19 cellular contexts compared by ENCODE assay signal in genomic region chrX:19152762-19153161, GRCh38. TPM values are rescaled to one million over a fixed set of nuclear protein-coding genes. Genes with fewer than 3 reads are reported as not detected.
DNase-seq lines count a peak whose midpoint lies in the region; ATAC-seq, FAIRE-seq and TF ChIP-seq lines count a peak whose summit lies in the region.
"Had no signal": no experiment of that assay in that cellular context is flagged by ENCODE, and none has a peak within 500 bp of the region (broad histone marks: within the 10 kb centered on the region; RNA-seq: fewer than 3 reads in every experiment).

No MANE protein-coding gene starts in this region.

- H3K4me3 ChIP-seq in breast epithelium (no peak overlapping the region), RWPE2 (ENCODE audit: severe bottlenecking) (no peak overlapping the region), fibroblast of mammary gland (ENCODE audit: control insufficient read depth, low read depth, low read length) (no peak overlapping the region)
- H3K4me3 ChIP-seq: BLaER1 treated with 17β-estradiol and CSF1 and Interleukin-3, amounts not matched to agents 10 nM and 100 nM had no signal

- no peaks in the 10 kb centered on the region for H3K36me3 Mint-ChIP-seq in MCF 10A (ENCODE audit: insufficient read depth, unreplicated experiment)

- CTCF ChIA-PET in MCF 10A (lab: Yijun Ruan, JAX) = no interaction called here

- ATAC-seq in RWPE2 (ENCODE audit: low read depth) (peak; percentile 84), HG03378 (IDR thresholded peaks at IDR 0.05; ENCODE audit: unreplicated experiment) (no peak), GM21447 (IDR thresholded peaks at IDR 0.05; ENCODE audit: unreplicated experiment) (no peak)
- ATAC-seq: HCT116, Panc1 had no signal

- H3K36me3 ChIP-seq in breast epithelium (no peaks in the 10 kb centered on the region), RWPE2 (ENCODE audit: low read depth) (no peaks in the 10 kb centered on the region)
- H3K36me3 ChIP-seq: BLaER1 treated with 17β-estradiol and CSF1 and Interleukin-3, amounts not matched to agents 10 nM and 100 nM had no signal

- H3K4me1 Mint-ChIP-seq in MCF 10A (ENCODE audit: insufficient read depth, unreplicated experiment) = peaks cover 8% of the 10 kb centered on the region

- no peaks in the 10 kb centered on the region for H3K4me1 ChIP-seq in breast epithelium
- H3K4me1 ChIP-seq in RWPE2 (ENCODE audit: insufficient read depth, poor library complexity, severe bottlenecking) = no peaks in the 10 kb centered on the region
- H3K4me1 ChIP-seq: BLaER1 treated with 17β-estradiol and CSF1 and Interleukin-3, amounts not matched to agents 10 nM and 100 nM had no signal

- no TSS peak for BruUV-seq in MCF 10A (replicated peaks; lab: Mats Ljungman, UMichigan)

- DNase-seq in MCF 10A (ENCODE audit: unreplicated experiment) (peak; percentile 8), breast epithelium (ENCODE audit: low spot score in 2 of 2) (no peak), RWPE2 (ENCODE audit: low spot score) (no peak), fibroblast of mammary gland (ENCODE audit: low read depth) (peak; percentile 33), NCI-H1092 (lab: John Stamatoyannopoulos, UW) (no peak), GM12891 (ENCODE audit: insufficient read length, low spot score) (no peak)
- DNase-seq: DMS 273 treated with DMSO at 0.1 percent for 48 hours, NCI-H1092 treated with DMSO at 0.1 percent for 48 hours, NCI-H187, NCI-H446 treated with DMSO at 0.1 percent for 48 hours, NCI-H774, SIG-M5 had no signal

- no peak for TF ChIP-seq POLR2A in breast epithelium (IDR thresholded peaks at IDR 0.05)
- TF ChIP-seq POLR2A in GM12891 (IDR thresholded peaks at IDR 0.05; ENCODE audit: low read depth, low read length) = no peak

- H3K27me3 ChIP-seq in breast epithelium (peaks cover 0 to 11% of the 10 kb centered on the region in 2 donors), RWPE2 (ENCODE audit: insufficient read depth, poor library complexity, severe bottlenecking) (no peaks in the 10 kb centered on the region)

- H3K4me3 Mint-ChIP-seq in MCF 10A (ENCODE audit: unreplicated experiment) = no peak overlapping the region

- H3K27me3 Mint-ChIP-seq in MCF 10A (ENCODE audit: insufficient read depth, unreplicated experiment) = no peaks in the 10 kb centered on the region

- no peak overlapping the region for H3K27ac Mint-ChIP-seq in MCF 10A (ENCODE audit: low read depth, unreplicated experiment)

- H3K9me3 ChIP-seq in breast epithelium (no peaks in the 10 kb centered on the region), RWPE2 (ENCODE audit: severe bottlenecking) (no peaks in the 10 kb centered on the region)

- no peak for FAIRE-seq in GM12891 (lab: Jason Lieb, UNC)
- FAIRE-seq: HTR-8/SVneo had no signal

- POLR2A ChIA-PET in MCF 10A (lab: Yijun Ruan, JAX) = no interaction called here

- no peak for TF ChIP-seq CTCF in MCF 10A (IDR thresholded peaks at IDR 0.05; ENCODE audit: unreplicated experiment)
- TF ChIP-seq CTCF in breast epithelium (IDR thresholded peaks at IDR 0.05) = no peak
- TF ChIP-seq CTCF in RWPE2 (IDR thresholded peaks at IDR 0.05; ENCODE audit: poor library complexity, severe bottlenecking) = no peak
- no peak for TF ChIP-seq CTCF in fibroblast of mammary gland (conservative IDR thresholded peaks at IDR 0.05; ENCODE audit: control insufficient read depth, insufficient read depth, low read depth, low read length)

- intact Hi-C loops in MCF 10A (cut with micrococcal nuclease) (no loop called here), breast epithelium (cut with DNase I; ENCODE audit: low total_unique reads) (no loop called here)

- H3K27ac ChIP-seq in breast epithelium (no peak overlapping the region), RWPE2 (ENCODE audit: poor library complexity, severe bottlenecking) (no peak overlapping the region)
- H3K27ac ChIP-seq: 22Rv1; BLaER1 treated with 17β-estradiol and CSF1 and Interleukin-3, amounts not matched to agents 10 nM and 100 nM had no signal

- peaks cover 16% of the 10 kb centered on the region for H3K9me3 Mint-ChIP-seq in MCF 10A (ENCODE audit: unreplicated experiment)

TF ChIP-seq in GM12891, 5 proteins besides CTCF, POLR2A, EP300 and RAD21:
- TF ChIP-seq TAF1 (IDR thresholded peaks at IDR 0.05; ENCODE audit: low read depth, low read length) (no peak), SPI1 (IDR thresholded peaks at IDR 0.05; ENCODE audit: low read depth, low read length) (no peak), POU2F2 (IDR thresholded peaks at IDR 0.05; ENCODE audit: low read depth, low read length) (no peak), POLR2AphosphoS5 (IDR thresholded peaks at IDR 0.05; ENCODE audit: low read depth, low read length) (no peak), PAX5 (IDR thresholded peaks at IDR 0.05; ENCODE audit: insufficient read depth, low read length, severe bottlenecking) (no peak)

RNA-seq across cellular contexts. Expression of gene ADGRG2, which starts 30.5 kb away (rescaled TPM):
- total RNA-seq in MCF 10A (2022) (6.4 and 8.6 TPM in 2 replicates), breast epithelium (1 to 10 TPM in 1 of 3 donors, under 1 TPM in 2; 0.66 to 1.3 (median 0.96) TPM)
- polyA plus RNA-seq in GM12891 (2012; ENCODE audit: low read depth, missing spikeins) = 0.05 TPM

Comparison
In these comparisons a context has a peak if more than half of its experiments do, and no peak if none do; other contexts are left out.
1. DNase-seq: peak in MCF 10A (single experiment) and fibroblast of mammary gland (single experiment); none in breast epithelium (0 of 2), RWPE2 (single experiment), NCI-H1092 (single experiment) and GM12891 (single experiment).